In the genomic region with DNA sequence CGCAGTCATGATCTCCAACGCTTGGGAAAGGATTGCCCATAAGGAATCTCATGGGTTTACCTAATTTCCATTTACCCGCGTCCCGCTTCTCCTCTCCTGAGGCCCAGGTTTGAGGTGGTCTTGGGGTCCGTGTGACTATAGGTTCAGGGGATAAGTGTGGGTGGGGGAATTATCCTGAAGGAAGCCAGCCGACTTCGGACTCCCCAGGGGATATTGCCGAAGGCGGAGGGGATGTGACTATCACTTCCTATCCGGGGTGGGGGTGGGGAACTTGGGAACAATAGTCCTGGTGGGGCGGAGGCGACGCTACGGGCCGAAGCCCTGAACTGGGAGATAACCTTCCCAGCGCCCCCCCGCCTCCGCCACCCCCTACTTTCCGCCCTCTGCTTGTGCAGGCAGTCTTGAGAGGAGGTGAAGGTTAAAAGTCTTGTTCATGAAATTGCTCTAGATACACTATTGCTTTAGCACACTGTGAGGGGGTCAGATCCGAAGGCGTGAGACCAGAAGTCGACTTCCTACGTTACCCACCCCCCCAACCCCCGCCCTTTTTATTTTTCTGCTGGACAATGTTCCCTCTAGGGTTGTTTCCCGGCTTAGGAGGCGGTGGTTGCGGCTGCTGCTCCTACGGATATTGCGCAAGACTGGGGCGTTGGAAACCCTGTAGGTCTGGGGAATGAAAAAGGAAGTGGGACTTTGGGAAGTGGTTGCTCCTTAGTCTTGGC, we compare ENCODE assay signal across 1 cellular context.
TF ChIP-seq lines count a peak whose summit lies in the region.

No MANE protein-coding gene starts in this region.

TF ChIP-seq in HepG2, 621 proteins besides CTCF, POLR2A, EP300 and RAD21 (continued from another document and continues in another):
- no peak for TF ChIP-seq BORCS8-MEF2B (CRISPR knock-in tag; IDR thresholded peaks at IDR 0.05)
- no peak for TF ChIP-seq TRIM24 (CRISPR knock-in tag; IDR thresholded peaks at IDR 0.05)
- peak; percentile 27; the same call in 1 of the 2 replicates for TF ChIP-seq ZKSCAN8 (CRISPR knock-in tag; IDR thresholded peaks at IDR 0.05; ENCODE audit: borderline replicate concordance)
- no peak for TF ChIP-seq PCBP2 (optimal IDR thresholded peaks at IDR 0.05; ENCODE audit: low read depth, low read length, poor library complexity, severe bottlenecking)
- no peak for TF ChIP-seq FOXP1 (IDR thresholded peaks at IDR 0.05)
- TF ChIP-seq FOXP1 (CRISPR knock-in tag; IDR thresholded peaks at IDR 0.05): no peak
- 0 out of 2 replicates have a peak, but pooled peaks have one; percentile 28 for TF ChIP-seq NCOA2 (CRISPR knock-in tag; IDR thresholded peaks at IDR 0.05)
- TF ChIP-seq NFIB (CRISPR knock-in tag; IDR thresholded peaks at IDR 0.05; ENCODE audit: borderline replicate concordance): no peak
- peak; percentile 42; the same call in 1 of the 2 replicates for TF ChIP-seq ZNF644 (CRISPR knock-in tag; IDR thresholded peaks at IDR 0.05; ENCODE audit: low read depth)
- TF ChIP-seq NONO (IDR thresholded peaks at IDR 0.05): no peak
- TF ChIP-seq NONO (CRISPR knock-in tag; conservative IDR thresholded peaks at IDR 0.05): 0 out of 2 replicates have a peak, but pooled peaks have one; percentile 18
- 0 out of 2 replicates have a peak, but pooled peaks have one; percentile 9 for TF ChIP-seq TAF1 (CRISPR knock-in tag; IDR thresholded peaks at IDR 0.05)
- TF ChIP-seq TBL1XR1 (IDR thresholded peaks at IDR 0.05; ENCODE audit: borderline replicate concordance, low read length, partially characterized antibody): no peak
- TF ChIP-seq, protein P1, sequence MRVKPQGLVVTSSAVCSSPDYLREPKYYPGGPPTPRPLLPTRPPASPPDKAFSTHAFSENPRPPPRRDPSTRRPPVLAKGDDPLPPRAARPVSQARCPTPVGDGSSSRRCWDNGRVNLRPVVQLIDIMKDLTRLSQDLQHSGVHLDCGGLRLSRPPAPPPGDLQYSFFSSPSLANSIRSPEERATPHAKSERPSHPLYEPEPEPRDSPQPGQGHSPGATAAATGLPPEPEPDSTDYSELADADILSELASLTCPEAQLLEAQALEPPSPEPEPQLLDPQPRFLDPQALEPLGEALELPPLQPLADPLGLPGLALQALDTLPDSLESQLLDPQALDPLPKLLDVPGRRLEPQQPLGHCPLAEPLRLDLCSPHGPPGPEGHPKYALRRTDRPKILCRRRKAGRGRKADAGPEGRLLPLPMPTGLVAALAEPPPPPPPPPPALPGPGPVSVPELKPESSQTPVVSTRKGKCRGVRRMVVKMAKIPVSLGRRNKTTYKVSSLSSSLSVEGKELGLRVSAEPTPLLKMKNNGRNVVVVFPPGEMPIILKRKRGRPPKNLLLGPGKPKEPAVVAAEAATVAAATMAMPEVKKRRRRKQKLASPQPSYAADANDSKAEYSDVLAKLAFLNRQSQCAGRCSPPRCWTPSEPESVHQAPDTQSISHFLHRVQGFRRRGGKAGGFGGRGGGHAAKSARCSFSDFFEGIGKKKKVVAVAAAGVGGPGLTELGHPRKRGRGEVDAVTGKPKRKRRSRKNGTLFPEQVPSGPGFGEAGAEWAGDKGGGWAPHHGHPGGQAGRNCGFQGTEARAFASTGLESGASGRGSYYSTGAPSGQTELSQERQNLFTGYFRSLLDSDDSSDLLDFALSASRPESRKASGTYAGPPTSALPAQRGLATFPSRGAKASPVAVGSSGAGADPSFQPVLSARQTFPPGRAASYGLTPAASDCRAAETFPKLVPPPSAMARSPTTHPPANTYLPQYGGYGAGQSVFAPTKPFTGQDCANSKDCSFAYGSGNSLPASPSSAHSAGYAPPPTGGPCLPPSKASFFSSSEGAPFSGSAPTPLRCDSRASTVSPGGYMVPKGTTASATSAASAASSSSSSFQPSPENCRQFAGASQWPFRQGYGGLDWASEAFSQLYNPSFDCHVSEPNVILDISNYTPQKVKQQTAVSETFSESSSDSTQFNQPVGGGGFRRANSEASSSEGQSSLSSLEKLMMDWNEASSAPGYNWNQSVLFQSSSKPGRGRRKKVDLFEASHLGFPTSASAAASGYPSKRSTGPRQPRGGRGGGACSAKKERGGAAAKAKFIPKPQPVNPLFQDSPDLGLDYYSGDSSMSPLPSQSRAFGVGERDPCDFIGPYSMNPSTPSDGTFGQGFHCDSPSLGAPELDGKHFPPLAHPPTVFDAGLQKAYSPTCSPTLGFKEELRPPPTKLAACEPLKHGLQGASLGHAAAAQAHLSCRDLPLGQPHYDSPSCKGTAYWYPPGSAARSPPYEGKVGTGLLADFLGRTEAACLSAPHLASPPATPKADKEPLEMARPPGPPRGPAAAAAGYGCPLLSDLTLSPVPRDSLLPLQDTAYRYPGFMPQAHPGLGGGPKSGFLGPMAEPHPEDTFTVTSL (CRISPR knock-in tag; IDR thresholded peaks at IDR 0.05; ENCODE audit: borderline replicate concordance): peak; percentile 60; the same call in 1 of the 2 replicates
- TF ChIP-seq, protein P2, sequence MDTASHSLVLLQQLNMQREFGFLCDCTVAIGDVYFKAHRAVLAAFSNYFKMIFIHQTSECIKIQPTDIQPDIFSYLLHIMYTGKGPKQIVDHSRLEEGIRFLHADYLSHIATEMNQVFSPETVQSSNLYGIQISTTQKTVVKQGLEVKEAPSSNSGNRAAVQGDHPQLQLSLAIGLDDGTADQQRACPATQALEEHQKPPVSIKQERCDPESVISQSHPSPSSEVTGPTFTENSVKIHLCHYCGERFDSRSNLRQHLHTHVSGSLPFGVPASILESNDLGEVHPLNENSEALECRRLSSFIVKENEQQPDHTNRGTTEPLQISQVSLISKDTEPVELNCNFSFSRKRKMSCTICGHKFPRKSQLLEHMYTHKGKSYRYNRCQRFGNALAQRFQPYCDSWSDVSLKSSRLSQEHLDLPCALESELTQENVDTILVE (CRISPR knock-in tag; IDR thresholded peaks at IDR 0.05): no peak; the same call in 1 of the 2 replicates
- TF ChIP-seq HNRNPLL (IDR thresholded peaks at IDR 0.05; ENCODE audit: low read depth, low read length, poor library complexity, severe bottlenecking): peak; percentile 95
- TF ChIP-seq, protein P3, sequence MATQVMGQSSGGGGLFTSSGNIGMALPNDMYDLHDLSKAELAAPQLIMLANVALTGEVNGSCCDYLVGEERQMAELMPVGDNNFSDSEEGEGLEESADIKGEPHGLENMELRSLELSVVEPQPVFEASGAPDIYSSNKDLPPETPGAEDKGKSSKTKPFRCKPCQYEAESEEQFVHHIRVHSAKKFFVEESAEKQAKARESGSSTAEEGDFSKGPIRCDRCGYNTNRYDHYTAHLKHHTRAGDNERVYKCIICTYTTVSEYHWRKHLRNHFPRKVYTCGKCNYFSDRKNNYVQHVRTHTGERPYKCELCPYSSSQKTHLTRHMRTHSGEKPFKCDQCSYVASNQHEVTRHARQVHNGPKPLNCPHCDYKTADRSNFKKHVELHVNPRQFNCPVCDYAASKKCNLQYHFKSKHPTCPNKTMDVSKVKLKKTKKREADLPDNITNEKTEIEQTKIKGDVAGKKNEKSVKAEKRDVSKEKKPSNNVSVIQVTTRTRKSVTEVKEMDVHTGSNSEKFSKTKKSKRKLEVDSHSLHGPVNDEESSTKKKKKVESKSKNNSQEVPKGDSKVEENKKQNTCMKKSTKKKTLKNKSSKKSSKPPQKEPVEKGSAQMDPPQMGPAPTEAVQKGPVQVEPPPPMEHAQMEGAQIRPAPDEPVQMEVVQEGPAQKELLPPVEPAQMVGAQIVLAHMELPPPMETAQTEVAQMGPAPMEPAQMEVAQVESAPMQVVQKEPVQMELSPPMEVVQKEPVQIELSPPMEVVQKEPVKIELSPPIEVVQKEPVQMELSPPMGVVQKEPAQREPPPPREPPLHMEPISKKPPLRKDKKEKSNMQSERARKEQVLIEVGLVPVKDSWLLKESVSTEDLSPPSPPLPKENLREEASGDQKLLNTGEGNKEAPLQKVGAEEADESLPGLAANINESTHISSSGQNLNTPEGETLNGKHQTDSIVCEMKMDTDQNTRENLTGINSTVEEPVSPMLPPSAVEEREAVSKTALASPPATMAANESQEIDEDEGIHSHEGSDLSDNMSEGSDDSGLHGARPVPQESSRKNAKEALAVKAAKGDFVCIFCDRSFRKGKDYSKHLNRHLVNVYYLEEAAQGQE (IDR thresholded peaks at IDR 0.05; ENCODE audit: borderline replicate concordance in 1 of 2, low read depth in 1 of 2, low read length in 2 of 2): peak in 1 of 2 experiments; percentile 46; a peak in 1 of 4 replicates
- TF ChIP-seq, protein P4, sequence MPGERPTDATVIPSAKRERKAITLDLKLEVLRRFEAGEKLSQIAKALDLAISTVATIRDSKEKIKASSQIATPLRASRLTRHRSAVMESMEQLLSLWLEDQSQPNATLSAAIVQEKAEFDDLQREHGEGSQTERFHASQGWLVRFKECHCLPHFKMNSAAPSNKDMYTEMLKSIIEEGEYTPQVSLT (CRISPR knock-in tag; IDR thresholded peaks at IDR 0.05; ENCODE audit: borderline replicate concordance, low read depth): no peak
- TF ChIP-seq, protein P5, sequence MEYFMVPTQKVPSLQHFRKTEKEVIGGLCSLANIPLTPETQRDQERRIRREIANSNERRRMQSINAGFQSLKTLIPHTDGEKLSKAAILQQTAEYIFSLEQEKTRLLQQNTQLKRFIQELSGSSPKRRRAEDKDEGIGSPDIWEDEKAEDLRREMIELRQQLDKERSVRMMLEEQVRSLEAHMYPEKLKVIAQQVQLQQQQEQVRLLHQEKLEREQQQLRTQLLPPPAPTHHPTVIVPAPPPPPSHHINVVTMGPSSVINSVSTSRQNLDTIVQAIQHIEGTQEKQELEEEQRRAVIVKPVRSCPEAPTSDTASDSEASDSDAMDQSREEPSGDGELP (IDR thresholded peaks at IDR 0.05; ENCODE audit: borderline replicate concordance, low read depth): 0 out of 2 replicates have a peak, but pooled peaks have one; percentile 23
- TF ChIP-seq XRCC5 (optimal IDR thresholded peaks at IDR 0.05; ENCODE audit: low read length): peak; percentile 60
- TF ChIP-seq ZNF607 (CRISPR knock-in tag; IDR thresholded peaks at IDR 0.05; ENCODE audit: borderline replicate concordance): no peak
- TF ChIP-seq ZFP82 (CRISPR knock-in tag; IDR thresholded peaks at IDR 0.05; ENCODE audit: borderline replicate concordance): no peak
- TF ChIP-seq, protein P6, sequence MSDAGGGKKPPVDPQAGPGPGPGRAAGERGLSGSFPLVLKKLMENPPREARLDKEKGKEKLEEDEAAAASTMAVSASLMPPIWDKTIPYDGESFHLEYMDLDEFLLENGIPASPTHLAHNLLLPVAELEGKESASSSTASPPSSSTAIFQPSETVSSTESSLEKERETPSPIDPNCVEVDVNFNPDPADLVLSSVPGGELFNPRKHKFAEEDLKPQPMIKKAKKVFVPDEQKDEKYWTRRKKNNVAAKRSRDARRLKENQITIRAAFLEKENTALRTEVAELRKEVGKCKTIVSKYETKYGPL (CRISPR knock-in tag; IDR thresholded peaks at IDR 0.05): no peak
- TF ChIP-seq ETV6 (CRISPR knock-in tag; conservative IDR thresholded peaks at IDR 0.05): 0 out of 2 replicates have a peak, but pooled peaks have one; percentile 51
- TF ChIP-seq, protein P7, sequence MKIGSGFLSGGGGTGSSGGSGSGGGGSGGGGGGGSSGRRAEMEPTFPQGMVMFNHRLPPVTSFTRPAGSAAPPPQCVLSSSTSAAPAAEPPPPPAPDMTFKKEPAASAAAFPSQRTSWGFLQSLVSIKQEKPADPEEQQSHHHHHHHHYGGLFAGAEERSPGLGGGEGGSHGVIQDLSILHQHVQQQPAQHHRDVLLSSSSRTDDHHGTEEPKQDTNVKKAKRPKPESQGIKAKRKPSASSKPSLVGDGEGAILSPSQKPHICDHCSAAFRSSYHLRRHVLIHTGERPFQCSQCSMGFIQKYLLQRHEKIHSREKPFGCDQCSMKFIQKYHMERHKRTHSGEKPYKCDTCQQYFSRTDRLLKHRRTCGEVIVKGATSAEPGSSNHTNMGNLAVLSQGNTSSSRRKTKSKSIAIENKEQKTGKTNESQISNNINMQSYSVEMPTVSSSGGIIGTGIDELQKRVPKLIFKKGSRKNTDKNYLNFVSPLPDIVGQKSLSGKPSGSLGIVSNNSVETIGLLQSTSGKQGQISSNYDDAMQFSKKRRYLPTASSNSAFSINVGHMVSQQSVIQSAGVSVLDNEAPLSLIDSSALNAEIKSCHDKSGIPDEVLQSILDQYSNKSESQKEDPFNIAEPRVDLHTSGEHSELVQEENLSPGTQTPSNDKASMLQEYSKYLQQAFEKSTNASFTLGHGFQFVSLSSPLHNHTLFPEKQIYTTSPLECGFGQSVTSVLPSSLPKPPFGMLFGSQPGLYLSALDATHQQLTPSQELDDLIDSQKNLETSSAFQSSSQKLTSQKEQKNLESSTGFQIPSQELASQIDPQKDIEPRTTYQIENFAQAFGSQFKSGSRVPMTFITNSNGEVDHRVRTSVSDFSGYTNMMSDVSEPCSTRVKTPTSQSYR (CRISPR knock-in tag; IDR thresholded peaks at IDR 0.05; ENCODE audit: borderline replicate concordance): peak; percentile 62
- no peak for TF ChIP-seq MTF1 (CRISPR knock-in tag; IDR thresholded peaks at IDR 0.05)
- TF ChIP-seq, protein P8, sequence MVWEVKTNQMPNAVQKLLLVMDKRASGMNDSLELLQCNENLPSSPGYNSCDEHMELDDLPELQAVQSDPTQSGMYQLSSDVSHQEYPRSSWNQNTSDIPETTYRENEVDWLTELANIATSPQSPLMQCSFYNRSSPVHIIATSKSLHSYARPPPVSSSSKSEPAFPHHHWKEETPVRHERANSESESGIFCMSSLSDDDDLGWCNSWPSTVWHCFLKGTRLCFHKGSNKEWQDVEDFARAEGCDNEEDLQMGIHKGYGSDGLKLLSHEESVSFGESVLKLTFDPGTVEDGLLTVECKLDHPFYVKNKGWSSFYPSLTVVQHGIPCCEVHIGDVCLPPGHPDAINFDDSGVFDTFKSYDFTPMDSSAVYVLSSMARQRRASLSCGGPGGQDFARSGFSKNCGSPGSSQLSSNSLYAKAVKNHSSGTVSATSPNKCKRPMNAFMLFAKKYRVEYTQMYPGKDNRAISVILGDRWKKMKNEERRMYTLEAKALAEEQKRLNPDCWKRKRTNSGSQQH (CRISPR knock-in tag; IDR thresholded peaks at IDR 0.05; ENCODE audit: low read depth): no peak
- peak; percentile 79 for TF ChIP-seq SAP130 (CRISPR knock-in tag; IDR thresholded peaks at IDR 0.05; ENCODE audit: low read depth)
- TF ChIP-seq, protein P9, sequence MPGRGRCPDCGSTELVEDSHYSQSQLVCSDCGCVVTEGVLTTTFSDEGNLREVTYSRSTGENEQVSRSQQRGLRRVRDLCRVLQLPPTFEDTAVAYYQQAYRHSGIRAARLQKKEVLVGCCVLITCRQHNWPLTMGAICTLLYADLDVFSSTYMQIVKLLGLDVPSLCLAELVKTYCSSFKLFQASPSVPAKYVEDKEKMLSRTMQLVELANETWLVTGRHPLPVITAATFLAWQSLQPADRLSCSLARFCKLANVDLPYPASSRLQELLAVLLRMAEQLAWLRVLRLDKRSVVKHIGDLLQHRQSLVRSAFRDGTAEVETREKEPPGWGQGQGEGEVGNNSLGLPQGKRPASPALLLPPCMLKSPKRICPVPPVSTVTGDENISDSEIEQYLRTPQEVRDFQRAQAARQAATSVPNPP (CRISPR knock-in tag; IDR thresholded peaks at IDR 0.05): no peak
